ENCODE assay signal across 26 cellular contexts in the genomic region with DNA sequence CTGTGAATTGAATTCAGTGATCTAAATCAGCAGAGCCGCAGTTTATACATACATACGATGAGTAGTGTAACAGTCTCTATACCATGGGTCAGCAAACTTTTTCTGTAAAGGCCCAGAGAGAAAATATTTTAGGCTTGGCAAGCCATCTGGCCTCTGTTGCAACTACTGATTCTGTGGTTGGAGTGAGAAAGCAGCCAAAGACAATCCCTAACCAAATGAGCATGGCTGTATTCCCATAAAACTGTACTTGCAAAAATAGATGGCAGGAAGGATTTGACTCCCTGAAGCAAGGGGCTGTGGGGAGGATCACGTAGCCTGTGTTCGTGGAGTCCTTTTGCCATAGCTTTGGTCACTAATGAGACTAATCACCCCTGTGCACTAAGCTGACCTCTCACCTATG. TPM values are rescaled to one million over a fixed set of nuclear protein-coding genes. Genes with fewer than 3 reads are reported as not detected.
DNase-seq lines count a peak whose midpoint lies in the region; ATAC-seq and TF ChIP-seq lines count a peak whose summit lies in the region.
"Had no signal": no experiment of that assay in that cellular context is flagged by ENCODE, and none has a peak within 500 bp of the region (broad histone marks: within the 10 kb centered on the region; RNA-seq: fewer than 3 reads in every experiment).

No MANE protein-coding gene starts in this region.

- no peak overlapping the region for H3K27ac ChIP-seq in spleen
- H3K27ac ChIP-seq: brain microvascular endothelial cell, epithelial cell of prostate, KMS-11, ovary, sigmoid colon, transverse colon had no signal

- H3K9me3 ChIP-seq in spleen = no peaks in the 10 kb centered on the region
- H3K9me3 ChIP-seq: ovary, sigmoid colon, transverse colon had no signal

- TF ChIP-seq CTCF in choroid plexus epithelial cell (conservative IDR thresholded peaks at IDR 0.05; ENCODE audit: low read depth, low read length) (no peak), spleen (IDR thresholded peaks at IDR 0.05 in 8 of 11, conservative IDR thresholded peaks at IDR 0.05 in 3 of 11) (no peak)

- H3K4me1 ChIP-seq in spleen = no peaks in the 10 kb centered on the region
- H3K4me1 ChIP-seq: sigmoid colon had no signal

- intact Hi-C loops in left cardiac atrium (cut with DNase I) = no loop called here
- intact Hi-C loops in spleen (cut with DNase I; ENCODE audit: low total_unique reads) = no loop called here

- TF ChIP-seq POLR2A in spleen (IDR thresholded peaks at IDR 0.05) = no peak

- H3K4me3 ChIP-seq in choroid plexus epithelial cell (ENCODE audit: low read depth, low read length) (no peak overlapping the region), spleen (no peak overlapping the region)
- H3K4me3 ChIP-seq: ovary, sigmoid colon, transverse colon had no signal

- WGBS in spleen, 5 donors = 59 to 91% (median 85%) methylated on average over 4 of the region's 4 CpGs

- peaks cover 0 to 10% (median 0%) of the 10 kb centered on the region in 7 donors for H3K27me3 ChIP-seq in spleen (replicated peaks in 1 of 7)
- H3K27me3 ChIP-seq: brain microvascular endothelial cell, ovary, transverse colon had no signal

- peak; percentile 21 for DNase-seq in GM04503 (ENCODE audit: low read depth)
- peak; percentile 50 for DNase-seq in choroid plexus epithelial cell (ENCODE audit: low read depth)
- DNase-seq in left cardiac atrium = no peak
- DNase-seq in stromal cell of bone marrow (ENCODE audit: low read depth) = peak; percentile 76
- no peak for DNase-seq in activated gamma-delta T cell (lab: John Stamatoyannopoulos, UW)
- no peak for DNase-seq in spleen
- DNase-seq: activated T-cell treated with anti-CD3 and anti-CD28 coated beads, Interleukin-2, amount 50 U/mL, for 72 hours; AML-193; brain microvascular endothelial cell; DMS79 treated with DMSO at 0.1 percent for 48 hours; H9; head of caudate nucleus; MV-4-11; naive thymus-derived CD4-positive, alpha-beta T cell; NCI-H1694; NCI-H774; OCI-M1; ovary; SHP77 treated with DMSO at 0.1 percent for 48 hours; sigmoid colon; stimulated activated naive B cell treated with anti-CD40 and anti-IgM and Interleukin-4, amounts not matched to agents 10 μg/mL and 1 μg/mL and 100 μg/mL, for 72 hours; transverse colon had no signal

- ATAC-seq in left cardiac atrium (peak; percentile 53 to 88), HG03045 (IDR thresholded peaks at IDR 0.05; ENCODE audit: unreplicated experiment) (no peak), HG03039 (IDR thresholded peaks at IDR 0.05; ENCODE audit: unreplicated experiment) (no peak)
- ATAC-seq: activated T-cell treated with anti-CD3 and anti-CD28 coated beads, Interleukin-2, amount 50 U/mL, for 72 hours; naive thymus-derived CD4-positive, alpha-beta T cell; stimulated activated naive B cell treated with anti-CD40 and anti-IgM and Interleukin-4, amounts not matched to agents 10 μg/mL and 1 μg/mL and 100 μg/mL, for 72 hours had no signal

- no peaks in the 10 kb centered on the region for H3K36me3 ChIP-seq in spleen
- H3K36me3 ChIP-seq: brain microvascular endothelial cell, ovary, sigmoid colon, transverse colon had no signal

RNA-seq across cellular contexts. Expression of gene MOCS1, which starts 17.9 kb away (rescaled TPM):
- total RNA-seq in left cardiac atrium (10 to 100 TPM; 26.2 to 29.4 TPM), spleen (10 to 100 TPM in 1 of 7 donors, 1 to 10 TPM in 6; 5.0 to 10.2 (median 8.3) TPM)
- polyA plus RNA-seq in spleen = 1 to 10 TPM; 1.2 to 1.9 (median 1.9) TPM

Comparison
In these comparisons a context has a peak if more than half of its experiments do, and no peak if none do; other contexts are left out.
1. DNase-seq: peak in GM04503 (single experiment), choroid plexus epithelial cell (single experiment) and stromal cell of bone marrow (single experiment); none in left cardiac atrium (single experiment), activated gamma-delta T cell (single experiment) and spleen (single experiment).
2. ATAC-seq: peak in left cardiac atrium (2 of 2); none in HG03045 (single experiment) and HG03039 (single experiment).